Comparison of ENCODE assay signal across 1 cellular context in genomic region chr2:105417789-105418475, GRCh38.
A peak's percentile ranks its signal among the peaks of the same experiment; 100 is the strongest.
TF ChIP-seq lines count a peak whose summit lies in the region.

No MANE protein-coding gene starts in this region.

TF ChIP-seq in K562, 482 proteins besides CTCF, POLR2A, EP300 and RAD21 (continued from another document and continues in another):
- TF ChIP-seq JUND (IDR thresholded peaks at IDR 0.05; ENCODE audit: borderline replicate concordance, low read depth, low read length), result no peak; the same call in 1 of the 2 replicates
- TF ChIP-seq JUND (tag; IDR thresholded peaks at IDR 0.05; ENCODE audit: borderline replicate concordance, low read depth, low read length), result no peak; the same call in 2 of the 3 replicates
- peak; percentile 31; the same call in 1 of the 2 replicates for TF ChIP-seq ZEB2 (IDR thresholded peaks at IDR 0.05)
- peak; percentile 61 for TF ChIP-seq SMARCA4 (IDR thresholded peaks at IDR 0.05)
- no peak for TF ChIP-seq GTF3C2 (IDR thresholded peaks at IDR 0.05; ENCODE audit: borderline replicate concordance, extremely low read depth, insufficient read length)
- peak; percentile 85 for TF ChIP-seq MIER1 (IDR thresholded peaks at IDR 0.05; ENCODE audit: low read depth)
- TF ChIP-seq CBFA2T3 (IDR thresholded peaks at IDR 0.05), result peak; percentile 96
- no peak for TF ChIP-seq ARHGAP35 (IDR thresholded peaks at IDR 0.05; ENCODE audit: partially characterized antibody)
- TF ChIP-seq CUX1 (CRISPR knock-in tag; IDR thresholded peaks at IDR 0.05), result no peak
- TF ChIP-seq SRSF9 (IDR thresholded peaks at IDR 0.05; ENCODE audit: borderline replicate concordance, low read depth, low read length), result no peak
- no peak for TF ChIP-seq ELF4 (CRISPR knock-in tag; IDR thresholded peaks at IDR 0.05)
- TF ChIP-seq ZHX1 (conservative IDR thresholded peaks at IDR 0.05; ENCODE audit: low read length), result no peak
- no peak for TF ChIP-seq SAFB (IDR thresholded peaks at IDR 0.05; ENCODE audit: borderline replicate concordance, low read depth, low read length)
- peak; percentile 61 for TF ChIP-seq MTA2 (IDR thresholded peaks at IDR 0.05; ENCODE audit: low read depth)
- TF ChIP-seq TAL1 (IDR thresholded peaks at IDR 0.05), result peak; percentile 88
- no peak for TF ChIP-seq ZNF764 (CRISPR knock-in tag; IDR thresholded peaks at IDR 0.05; ENCODE audit: low read depth)
- no peak for TF ChIP-seq MTA3 (IDR thresholded peaks at IDR 0.05; ENCODE audit: borderline replicate concordance)
- no peak for TF ChIP-seq ZBED1 (IDR thresholded peaks at IDR 0.05)
- TF ChIP-seq ZNF583 (CRISPR knock-in tag; IDR thresholded peaks at IDR 0.05), result no peak
- TF ChIP-seq GATAD2A (IDR thresholded peaks at IDR 0.05), result no peak
- TF ChIP-seq ZSCAN29 (IDR thresholded peaks at IDR 0.05), result peak; percentile 70; the same call in 1 of the 2 replicates
- no peak for TF ChIP-seq ZNF239 (CRISPR knock-in tag; IDR thresholded peaks at IDR 0.05)
- TF ChIP-seq HMG20B (CRISPR knock-in tag; IDR thresholded peaks at IDR 0.05), result no peak
- no peak for TF ChIP-seq NFIX (CRISPR knock-in tag; IDR thresholded peaks at IDR 0.05; ENCODE audit: low read depth)
- TF ChIP-seq SMARCB1 (IDR thresholded peaks at IDR 0.05; ENCODE audit: insufficient read length, low read depth), result no peak
- no peak for TF ChIP-seq ID3 (CRISPR knock-in tag; IDR thresholded peaks at IDR 0.05)
- TF ChIP-seq ID3 (tag; IDR thresholded peaks at IDR 0.05), result no peak
- no peak for TF ChIP-seq ZBTB1 (CRISPR knock-in tag; IDR thresholded peaks at IDR 0.05; ENCODE audit: borderline replicate concordance, low read depth)
- TF ChIP-seq FOXA3 (CRISPR knock-in tag; conservative IDR thresholded peaks at IDR 0.05 in 1 of 2, IDR thresholded peaks at IDR 0.05 in 1 of 2), result no peak
- no peak for TF ChIP-seq ZNF23 (CRISPR knock-in tag; IDR thresholded peaks at IDR 0.05)
- no peak for TF ChIP-seq STAG1 (CRISPR knock-in tag; IDR thresholded peaks at IDR 0.05; ENCODE audit: borderline replicate concordance)
- no peak for TF ChIP-seq CLOCK (CRISPR knock-in tag; IDR thresholded peaks at IDR 0.05; ENCODE audit: borderline replicate concordance)
- TF ChIP-seq PATZ1 (CRISPR knock-in tag; IDR thresholded peaks at IDR 0.05; ENCODE audit: borderline replicate concordance), result no peak
- no peak for TF ChIP-seq POLR2H (tag; IDR thresholded peaks at IDR 0.05; ENCODE audit: low read depth)
- TF ChIP-seq NR2F6 (CRISPR knock-in tag; IDR thresholded peaks at IDR 0.05), result no peak
- no peak for TF ChIP-seq ELF1 (tag; IDR thresholded peaks at IDR 0.05)
- no peak for TF ChIP-seq ZNF324 (CRISPR knock-in tag; IDR thresholded peaks at IDR 0.05)
- no peak for TF ChIP-seq ZNF311 (CRISPR knock-in tag; IDR thresholded peaks at IDR 0.05)
- TF ChIP-seq ZNF212 (CRISPR knock-in tag; IDR thresholded peaks at IDR 0.05), result no peak
- TF ChIP-seq NCOA4 (IDR thresholded peaks at IDR 0.05; ENCODE audit: partially characterized antibody), result no peak
- peak; percentile 30 for TF ChIP-seq CCNT2 (IDR thresholded peaks at IDR 0.05; ENCODE audit: borderline replicate concordance, extremely low read depth, insufficient read length, low read depth, low read length)
- TF ChIP-seq ZNF431 (CRISPR knock-in tag; IDR thresholded peaks at IDR 0.05), result no peak
- no peak for TF ChIP-seq ZBTB33 (CRISPR knock-in tag; IDR thresholded peaks at IDR 0.05)
- peak; percentile 25; the same call in 1 of the 2 replicates for TF ChIP-seq C11orf30 (IDR thresholded peaks at IDR 0.05; ENCODE audit: low read depth)
- no peak for TF ChIP-seq MXD1 (CRISPR knock-in tag; IDR thresholded peaks at IDR 0.05; ENCODE audit: borderline replicate concordance, poor library complexity, severe bottlenecking)
- TF ChIP-seq ARID2 (IDR thresholded peaks at IDR 0.05), result no peak
- no peak for TF ChIP-seq TCF15 (CRISPR knock-in tag; IDR thresholded peaks at IDR 0.05)
- no peak for TF ChIP-seq MXI1 (IDR thresholded peaks at IDR 0.05; ENCODE audit: low read depth, low read length)
- no peak for TF ChIP-seq ZNF75A (CRISPR knock-in tag; IDR thresholded peaks at IDR 0.05)
- TF ChIP-seq NCOA2 (IDR thresholded peaks at IDR 0.05; ENCODE audit: partially characterized antibody in 2 of 2), result no peak
